Comparison of ENCODE assay signal across 1 cellular context in genomic region chr6:135002974-135003703, GRCh38.
A peak's percentile ranks its signal among the peaks of the same experiment; 100 is the strongest.
TF ChIP-seq lines count a peak whose summit lies in the region.

No MANE protein-coding gene starts in this region.

TF ChIP-seq in K562, 482 proteins besides CTCF, POLR2A, EP300 and RAD21 (continued from another document):
- TF ChIP-seq ZNF592 (IDR thresholded peaks at IDR 0.05): 0 out of 2 replicates have a peak, but pooled peaks have one; percentile 23
